In genomic region chr1:37553927-37554808, GRCh38 we compare ENCODE assay signal across 8 cellular contexts. TPM values are rescaled to one million over a fixed set of nuclear protein-coding genes. Genes with fewer than 3 reads are reported as not detected.
DNase-seq lines count a peak whose midpoint lies in the region; ATAC-seq and TF ChIP-seq lines count a peak whose summit lies in the region.

A gene with protein sequence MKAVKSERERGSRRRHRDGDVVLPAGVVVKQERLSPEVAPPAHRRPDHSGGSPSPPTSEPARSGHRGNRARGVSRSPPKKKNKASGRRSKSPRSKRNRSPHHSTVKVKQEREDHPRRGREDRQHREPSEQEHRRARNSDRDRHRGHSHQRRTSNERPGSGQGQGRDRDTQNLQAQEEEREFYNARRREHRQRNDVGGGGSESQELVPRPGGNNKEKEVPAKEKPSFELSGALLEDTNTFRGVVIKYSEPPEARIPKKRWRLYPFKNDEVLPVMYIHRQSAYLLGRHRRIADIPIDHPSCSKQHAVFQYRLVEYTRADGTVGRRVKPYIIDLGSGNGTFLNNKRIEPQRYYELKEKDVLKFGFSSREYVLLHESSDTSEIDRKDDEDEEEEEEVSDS (minus strand): TSS chr1:37554293. CDS start chr1:37554229, 64 bp downstream.

- TF ChIP-seq CTCF in GM12864 (IDR thresholded peaks at IDR 0.05; ENCODE audit: low read depth, low read length, missing control alignments) (no peak), right atrium auricular region (IDR thresholded peaks at IDR 0.05) (no peak), psoas muscle (IDR thresholded peaks at IDR 0.05) (no peak)

- intact Hi-C loops in T-helper 2 cell treated with Interferon-gamma antibody and Interleukin-4, amounts not matched to agents 100 ng/mL and 5 ng/mL, for 36 hours (cut with micrococcal nuclease): loop anchor here (1.0 to 5.0 kb wide), 6 partner anchors 40 to 438 kb away; partner anchors contain the start of genes CDCA8, MEAF6, MTF1 and SF3A3
- intact Hi-C loops in psoas muscle (cut with DNase I): loop anchor here in 1 of 2 donors (5.0 kb wide), 1 partner anchor 38 kb away; no protein-coding TSS in a partner anchor

- H3K9me3 ChIP-seq in right atrium auricular region (no peaks in the 10 kb centered on the region), psoas muscle (no peaks in the 10 kb centered on the region)

- H3K27me3 ChIP-seq in right atrium auricular region (no peaks in the 10 kb centered on the region), psoas muscle (ENCODE audit: insufficient read depth in 3 of 3, low read length in 2 of 3) (no peaks in the 10 kb centered on the region)

- H3K27ac ChIP-seq in angular gyrus (ENCODE audit: low read depth, low read length) (peak within 1 kb of the TSS; percentile 70), right atrium auricular region (peak within 1 kb of the TSS; percentile 84 to 89), psoas muscle (peak within 1 kb of the TSS; percentile 97), urinary bladder (ENCODE audit: low read depth) (peak within 1 kb of the TSS; percentile 91)

- DNase-seq in GM12864 (ENCODE audit: low read depth) (peak; percentile 79), NCI-H1930 (lab: John Stamatoyannopoulos, UW) (peak; percentile 82 to 86), right atrium auricular region (ENCODE audit: low spot score) (peak; percentile 95), psoas muscle (peak; percentile 91 to 95)

- H3K4me1 ChIP-seq in right atrium auricular region (peaks cover 0 to 37% of the 10 kb centered on the region in 2 donors), psoas muscle (peaks cover 20% of the 10 kb centered on the region), urinary bladder (ENCODE audit: insufficient read depth) (no peaks in the 10 kb centered on the region)

- H3K36me3 ChIP-seq in right atrium auricular region (peaks cover 13% of the 10 kb centered on the region), psoas muscle (ENCODE audit: insufficient read depth in 1 of 2, low read depth in 1 of 2) (peaks cover 4 to 36% of the 10 kb centered on the region in 2 donors), urinary bladder (ENCODE audit: insufficient read depth) (no peaks in the 10 kb centered on the region)

- H3K4me3 ChIP-seq in GM12864 (ENCODE audit: low read depth, low read length): peak within 1 kb of the TSS; percentile 76
- peak within 1 kb of the TSS; percentile 77 to 99 for H3K4me3 ChIP-seq in right atrium auricular region
- H3K4me3 ChIP-seq in psoas muscle: peak within 1 kb of the TSS; percentile 95
- H3K4me3 ChIP-seq in urinary bladder (ENCODE audit: low read depth, low read length): peak within 1 kb of the TSS; percentile 91

- ATAC-seq in HG02885 (IDR thresholded peaks at IDR 0.05; ENCODE audit: poor library complexity, unreplicated experiment): peak; percentile 81
- ATAC-seq in psoas muscle: peak; percentile 97 to 98 (median 98)

- WGBS in psoas muscle, 3 donors: 12% methylated on average over 53 to 54 of the region's 54 CpGs
- 13% methylated on average over 54 of the region's 54 CpGs for WGBS in urinary bladder

RNA-seq across cellular contexts. Expression of the gene that starts here (rescaled TPM):
- total RNA-seq in T-helper 2 cell treated with Interferon-gamma antibody and Interleukin-4, amounts not matched to agents 100 ng/mL and 5 ng/mL, for 36 hours: 27.9 and 31.5 TPM in 2 replicates
- total RNA-seq in right atrium auricular region (10 to 100 TPM in 1 of 2 donors, 1 to 10 TPM in 1; 4.4 to 12.0 TPM), psoas muscle (10 to 100 TPM in 1 of 4 donors, 1 to 10 TPM in 3; 8.1 to 11.9 (median 9.3) TPM), urinary bladder (11.6 TPM)
- polyA plus RNA-seq in psoas muscle (1 to 10 TPM; 4.1 to 8.0 (median 7.4) TPM), urinary bladder (7.8 TPM)

Comparison
In these comparisons a context has a peak if more than half of its experiments do, and no peak if none do; other contexts are left out.
1. Peak in every context shown above with its lines: DNase-seq, ATAC-seq, H3K4me3 ChIP-seq and H3K27ac ChIP-seq.